ENCODE assay signal across 8 cellular contexts in the genomic region with DNA sequence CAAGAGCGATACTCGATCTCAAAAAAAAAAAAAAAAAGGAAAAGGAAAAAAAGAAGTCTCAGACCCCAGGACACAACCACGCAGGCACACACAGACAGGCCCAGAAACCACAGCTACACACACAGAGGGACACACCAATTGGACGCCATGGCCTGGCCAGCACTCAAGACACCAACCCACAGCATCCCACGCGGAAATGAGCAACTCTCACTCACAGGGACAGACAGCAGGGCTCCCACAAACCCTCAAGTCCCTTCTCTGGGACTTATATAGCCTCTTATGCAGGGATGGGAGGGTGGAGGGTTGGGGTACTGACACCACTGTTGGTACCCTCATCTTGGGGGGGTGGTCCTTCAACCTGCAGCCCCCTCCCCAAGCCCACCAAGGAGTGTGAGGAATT. TPM values are rescaled to one million over a fixed set of nuclear protein-coding genes. Genes with fewer than 3 reads are reported as not detected.
DNase-seq lines count a peak whose midpoint lies in the region; ATAC-seq and TF ChIP-seq lines count a peak whose summit lies in the region.

No MANE protein-coding gene starts in this region.

- peak overlapping the region in 8 of 10 donors; percentile 13 to 88 (median 56) for H3K27ac ChIP-seq in heart right ventricle

- peaks cover 0 to 33% (median 0%) of the 10 kb centered on the region in 9 donors for H3K36me3 ChIP-seq in heart right ventricle

- peak; percentile 38 for DNase-seq in Caki2 (ENCODE audit: low read depth)
- peak; percentile 33 for DNase-seq in UCSD-AML1 (lab: John Stamatoyannopoulos, UW; ENCODE audit: unreplicated experiment)
- DNase-seq in heart right ventricle = peak in 1 of 2 donors; percentile 29
- no peak for DNase-seq in sciatic nerve (ENCODE audit: low spot score)
- DNase-seq in GM19238 (ENCODE audit: insufficient read length, low spot score) = no peak
- no peak for DNase-seq in stimulated activated CD4-positive, alpha-beta T cell treated with anti-CD3 and anti-CD28 coated beads, Interleukin-2, amount 100 ng/mL, for 24 hours
- DNase-seq in NCI-H1105 (lab: John Stamatoyannopoulos, UW) = no peak

- H3K9me3 ChIP-seq in heart right ventricle = no peaks in the 10 kb centered on the region

- ATAC-seq in heart right ventricle (peak in 6 of 8 donors; percentile 17 to 73 (median 56)), sciatic nerve (peak; percentile 39), HG03095 (IDR thresholded peaks at IDR 0.05; ENCODE audit: unreplicated experiment) (no peak)

- intact Hi-C loops in heart right ventricle (cut with DNase I) = loop anchor here in 1 of 10 donors (5.0 kb wide), 1 partner anchor 57 kb away; no protein-coding TSS in a partner anchor
- intact Hi-C loops in sciatic nerve (cut with DNase I) = no loop called here

- in situ Hi-C loops in Caki2 (cut with HindIII; ENCODE audit: low pct_unique_long_range_greater_than_20kb, low sequenced_read_pairs) = no loop called here

- H3K27me3 ChIP-seq in heart right ventricle = peaks cover 0 to 74% (median 56%) of the 10 kb centered on the region in 7 donors

- 50 to 59% methylated on average over 6 of the region's 6 CpGs for WGBS in heart right ventricle, 2 donors

- peak overlapping the region in 9 of 10 donors; percentile 16 to 66 (median 39) for H3K4me3 ChIP-seq in heart right ventricle

- H3K4me1 ChIP-seq in heart right ventricle = peaks cover 0 to 35% (median 7%) of the 10 kb centered on the region in 9 donors

- no peak for TF ChIP-seq CTCF in heart right ventricle (IDR thresholded peaks at IDR 0.05)

RNA-seq across cellular contexts. Expression of a gene that starts 5.9 kb away (rescaled TPM):
- 0.14 and 0.38 TPM in 2 replicates for total RNA-seq in Caki2 (2014; rRNA removed; shearing (Covaris generic); ENCODE audit: low replicate concordance)
- 10 to 100 TPM; 21.4 to 45.5 (median 35.3) TPM for total RNA-seq in heart right ventricle
- 10 to 100 TPM; 18.7 to 21.9 TPM for polyA plus RNA-seq in heart right ventricle
- total RNA-seq in sciatic nerve = 124 TPM

RNA-seq across cellular contexts. Expression of a gene that starts 37.3 kb away (rescaled TPM):
- total RNA-seq in Caki2 (2014; rRNA removed; shearing (Covaris generic); ENCODE audit: low replicate concordance) = not detected in 2 replicates
- total RNA-seq in heart right ventricle (under 1 TPM in 5 of 10 donors, not detected in 5; 0.15 to 0.32 (median 0.17) TPM), sciatic nerve (0.45 TPM)
- polyA plus RNA-seq in heart right ventricle = under 1 TPM in 1 of 2 donors, not detected in 1; 0.20 TPM

Comparison
In these comparisons a context has a peak if more than half of its experiments do, and no peak if none do; other contexts are left out.
1. DNase-seq: peak in Caki2 (single experiment) and UCSD-AML1 (single experiment); none in sciatic nerve (single experiment), GM19238 (single experiment), stimulated activated CD4-positive, alpha-beta T cell treated with anti-CD3 and anti-CD28 coated beads, Interleukin-2, amount 100 ng/mL, for 24 hours (0 of 2) and NCI-H1105 (single experiment).
2. RNA of a gene that starts 5.9 kb away (total RNA-seq): 124 TPM in sciatic nerve (single experiment) and 21.4 to 45.5 TPM in heart right ventricle; 0.14 to 0.38 TPM in Caki2; every median in the first group is over 10 times any median in the second.